In genomic region chr1:84280908-84281307, GRCh38 we compare ENCODE assay signal across 8 cellular contexts. TPM values are rescaled to one million over a fixed set of nuclear protein-coding genes. Genes with fewer than 3 reads are reported as not detected.
"Had no signal": no experiment of that assay in that cellular context is flagged by ENCODE, and none has a peak within 500 bp of the region (broad histone marks: within the 10 kb centered on the region; RNA-seq: fewer than 3 reads in every experiment).

No MANE protein-coding gene starts in this region.

- ATAC-seq: GM23338, HCT116 had no signal

- H3K36me3 ChIP-seq: HAP-1 had no signal

- H3K9ac ChIP-seq: KMS-11 had no signal

- H2AFZ ChIP-seq: GM23338 had no signal

- H3K4me1 ChIP-seq: HAP-1 had no signal

- H3K4me2 ChIP-seq: GM23338, KMS-11 had no signal

- H3K9me3 ChIP-seq: HAP-1 had no signal

- H3K4me3 ChIP-seq: GM23338, HAP-1 had no signal

- H3K27ac ChIP-seq: HL-60, KMS-11 had no signal

- DNase-seq: H7, HFFc6 had no signal

RNA-seq across cellular contexts. Expression of gene SAMD13, which starts 20.6 kb away (rescaled TPM):
- polyA plus RNA-seq: IgD-negative memory B cell had no signal
